Comparison of ENCODE assay signal across 16 cellular contexts in the genomic region with DNA sequence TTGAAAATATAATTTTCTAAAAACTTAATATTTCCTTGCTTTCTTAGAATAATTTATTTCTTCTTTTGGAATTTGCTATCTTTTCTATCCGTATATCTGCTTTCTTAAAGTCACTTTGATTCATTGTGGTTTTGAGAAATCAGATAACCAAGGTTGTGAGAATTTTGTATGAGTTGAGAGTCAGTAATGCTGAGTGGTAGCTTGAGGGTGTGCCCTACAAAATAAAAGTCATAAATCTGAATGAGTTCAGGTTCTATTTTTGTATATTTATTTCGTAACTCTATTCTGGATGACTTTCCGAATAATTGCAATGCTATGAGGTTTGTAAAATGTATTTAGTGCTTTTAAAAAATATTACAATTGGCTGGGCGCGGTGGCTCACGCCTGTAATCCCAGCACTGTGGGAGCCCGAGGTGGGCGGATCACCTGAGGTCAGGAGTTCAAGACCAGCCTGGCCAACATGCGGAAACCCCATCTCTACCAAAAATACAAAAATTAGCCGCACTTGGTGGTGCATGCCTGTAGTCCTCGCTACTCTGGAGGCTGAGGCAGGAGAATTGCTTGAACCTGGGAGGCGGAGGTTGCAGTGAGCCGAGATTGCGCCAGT. TPM values are rescaled to one million over a fixed set of nuclear protein-coding genes. Genes with fewer than 3 reads are reported as not detected.
A peak's percentile ranks its signal among the peaks of the same experiment; 100 is the strongest.
DNase-seq lines count a peak whose midpoint lies in the region; ATAC-seq and TF ChIP-seq lines count a peak whose summit lies in the region.
"Had no signal": no experiment of that assay in that cellular context is flagged by ENCODE, and none has a peak within 500 bp of the region (broad histone marks: within the 10 kb centered on the region; RNA-seq: fewer than 3 reads in every experiment).

No MANE protein-coding gene starts in this region.

- no peaks in the 10 kb centered on the region for H3K27me3 ChIP-seq in ascending aorta
- H3K27me3 ChIP-seq: neural progenitor cell had no signal

- no peaks in the 10 kb centered on the region for H3K27me3 Mint-ChIP-seq in WTC11 (ENCODE audit: low read depth)

- H3K9me3 Mint-ChIP-seq in WTC11, result no peaks in the 10 kb centered on the region
- H3K9me3 Mint-ChIP-seq: activated T-cell treated with anti-CD3 and anti-CD28 coated beads, Interleukin-2, amount 50 U/mL, for 4 hours; neural progenitor cell had no signal

- H3K4me3 Mint-ChIP-seq in WTC11, result no peak overlapping the region
- H3K4me3 Mint-ChIP-seq: activated T-cell treated with anti-CD3 and anti-CD28 coated beads, Interleukin-2, amount 50 U/mL, for 4 hours; neural progenitor cell had no signal

- no peak for ATAC-seq in WTC11
- ATAC-seq: activated T-cell treated with anti-CD3 and anti-CD28 coated beads, Interleukin-2, amount 50 U/mL, for 4 hours; esophagus mucosa; sciatic nerve had no signal

- peaks cover 0 to 5% of the 10 kb centered on the region in 2 donors for H3K36me3 ChIP-seq in ascending aorta
- H3K36me3 ChIP-seq: neural progenitor cell had no signal

- H3K36me3 Mint-ChIP-seq in WTC11, result no peaks in the 10 kb centered on the region

- no peak overlapping the region for H3K4me3 ChIP-seq in ascending aorta
- H3K4me3 ChIP-seq: neural progenitor cell had no signal

- intact Hi-C loops in ascending aorta (cut with DNase I), result no loop called here

- no peaks in the 10 kb centered on the region for H3K4me1 ChIP-seq in ascending aorta
- H3K4me1 ChIP-seq: neural progenitor cell had no signal

- TF ChIP-seq CTCF in ascending aorta (IDR thresholded peaks at IDR 0.05) (no peak), WTC11 (IDR thresholded peaks at IDR 0.05) (no peak)

- H3K9me3 ChIP-seq in ascending aorta, result no peaks in the 10 kb centered on the region

- POLR2A ChIA-PET in HEK293T (lab: Yijun Ruan, JAX) (interaction anchor here (1.0 kb wide), 1 partner anchor 9 kb away, joined by 3 read pairs; the partner anchor contains the start of gene COPS4), WTC11 (lab: Charles Lee) (no interaction called here)

- H3K4me1 Mint-ChIP-seq in WTC11, result peaks cover 3% of the 10 kb centered on the region; the same call in 1 of the 2 replicates
- H3K4me1 Mint-ChIP-seq: neural progenitor cell had no signal

- peak overlapping the region; percentile 9 to 74 for H3K27ac ChIP-seq in ascending aorta
- H3K27ac ChIP-seq: neural progenitor cell had no signal

- CTCF ChIA-PET in HEK293T (lab: Yijun Ruan, JAX) (no interaction called here), WTC11 (lab: Charles Lee) (no interaction called here)

- H3K27ac Mint-ChIP-seq in WTC11, result no peak overlapping the region
- H3K27ac Mint-ChIP-seq: neural progenitor cell had no signal

- DNase-seq in AG08396 (ENCODE audit: low spot score) (peak; percentile 16), LHCN-M2 (ENCODE audit: low read depth) (peak; percentile 57), ascending aorta (ENCODE audit: low spot score in 2 of 2) (no peak), iris pigment epithelial cell (ENCODE audit: low read depth) (peak; percentile 61), HPDE6-E6E7 (ENCODE audit: extremely low spot score) (no peak), HEK293T (ENCODE audit: extremely low spot score) (no peak), WTC11 (ENCODE audit: low spot score) (no peak)
- DNase-seq in activated CD4-positive, alpha-beta T cell treated with anti-CD3 and anti-CD28 coated beads, Interleukin-2, amount 50 U/mL, for 4 hours, result no peak
- DNase-seq: activated CD4-positive, alpha-beta T cell treated with anti-CD3 and anti-CD28 coated beads for 4 hours; activated T-cell treated with anti-CD3 and anti-CD28 coated beads, Interleukin-2, amount 50 U/mL, for 4 hours; NCI-H1930; NCI-H748 treated with DMSO at 0.1 percent for 48 hours; stimulated activated naive CD4-positive, alpha-beta T cell treated with Interleukin-2 at 50 U/mL for 16 hours had no signal

TF ChIP-seq in HEK293T, 16 proteins besides CTCF, POLR2A, EP300 and RAD21:
- TF ChIP-seq ELF4 (IDR thresholded peaks at IDR 0.05) (no peak), HDGF (IDR thresholded peaks at IDR 0.05; ENCODE audit: borderline replicate concordance) (no peak), BHLHE40 (IDR thresholded peaks at IDR 0.05; ENCODE audit: borderline replicate concordance) (no peak)
- TF ChIP-seq, protein P1, sequence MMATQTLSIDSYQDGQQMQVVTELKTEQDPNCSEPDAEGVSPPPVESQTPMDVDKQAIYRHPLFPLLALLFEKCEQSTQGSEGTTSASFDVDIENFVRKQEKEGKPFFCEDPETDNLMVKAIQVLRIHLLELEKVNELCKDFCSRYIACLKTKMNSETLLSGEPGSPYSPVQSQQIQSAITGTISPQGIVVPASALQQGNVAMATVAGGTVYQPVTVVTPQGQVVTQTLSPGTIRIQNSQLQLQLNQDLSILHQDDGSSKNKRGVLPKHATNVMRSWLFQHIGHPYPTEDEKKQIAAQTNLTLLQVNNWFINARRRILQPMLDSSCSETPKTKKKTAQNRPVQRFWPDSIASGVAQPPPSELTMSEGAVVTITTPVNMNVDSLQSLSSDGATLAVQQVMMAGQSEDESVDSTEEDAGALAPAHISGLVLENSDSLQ (IDR thresholded peaks at IDR 0.05), result no peak

TF ChIP-seq in WTC11, 78 proteins besides CTCF, POLR2A, EP300 and RAD21:
- TF ChIP-seq SMAD3 (CRISPR knock-in tag; IDR thresholded peaks at IDR 0.05; ENCODE audit: borderline replicate concordance) (no peak), ZNF396 (CRISPR knock-in tag; IDR thresholded peaks at IDR 0.05; ENCODE audit: borderline replicate concordance) (no peak), OVOL2 (CRISPR knock-in tag; IDR thresholded peaks at IDR 0.05; ENCODE audit: borderline replicate concordance) (no peak), ZSCAN18 (CRISPR knock-in tag; IDR thresholded peaks at IDR 0.05) (no peak), ESRRA (CRISPR knock-in tag; IDR thresholded peaks at IDR 0.05; ENCODE audit: borderline replicate concordance) (no peak), ZNF263 (CRISPR knock-in tag; IDR thresholded peaks at IDR 0.05; ENCODE audit: low read depth) (no peak), IRF1 (CRISPR knock-in tag; IDR thresholded peaks at IDR 0.05) (no peak), ZNF121 (CRISPR knock-in tag; IDR thresholded peaks at IDR 0.05) (no peak)

RNA-seq across cellular contexts. Expression of gene COPS4, which starts 8.9 kb away (rescaled TPM):
- total RNA-seq in LHCN-M2 (2014; rRNA removed) (59.2 and 65.0 TPM in 2 replicates), ascending aorta (83.5 TPM), WTC11 (2021) (26.9 to 30.9 TPM (median 28.7 TPM) in 3 replicates)
- polyA plus RNA-seq in LHCN-M2 (2012), result 46.8 TPM

RNA-seq across cellular contexts. Expression of gene LIN54, which starts 33.3 kb away (rescaled TPM):
- total RNA-seq in LHCN-M2 (2014; rRNA removed) (26.0 and 29.4 TPM in 2 replicates), ascending aorta (6.2 TPM), WTC11 (2021) (11.8 to 13.2 TPM (median 12.7 TPM) in 3 replicates)
- polyA plus RNA-seq in LHCN-M2 (2012), result 4.3 TPM

Comparison
In these comparisons a context has a peak if more than half of its experiments do, and no peak if none do; other contexts are left out.
1. DNase-seq: peak in AG08396 (single experiment), LHCN-M2 (single experiment) and iris pigment epithelial cell (single experiment); none in ascending aorta (0 of 2), HPDE6-E6E7 (single experiment), HEK293T (single experiment), activated CD4-positive, alpha-beta T cell treated with anti-CD3 and anti-CD28 coated beads, Interleukin-2, amount 50 U/mL, for 4 hours (0 of 2) and WTC11 (single experiment).